ENCODE assay signal across 27 cellular contexts in genomic region chr5:126198509-126198908, GRCh38.
DNase-seq lines count a peak whose midpoint lies in the region; ATAC-seq and TF ChIP-seq lines count a peak whose summit lies in the region.
"Had no signal": no experiment of that assay in that cellular context is flagged by ENCODE, and none has a peak within 500 bp of the region (broad histone marks: within the 10 kb centered on the region; RNA-seq: fewer than 3 reads in every experiment).

No MANE protein-coding gene starts in this region.

- H3K9me3 ChIP-seq in heart left ventricle = no peaks in the 10 kb centered on the region
- H3K9me3 ChIP-seq: ascending aorta had no signal

- no peak overlapping the region for H3K27ac Mint-ChIP-seq in GM23338
- H3K27ac Mint-ChIP-seq: activated B cell treated with CpG ODN at 0.5 μM for 24 hours; activated naive CD8-positive, alpha-beta T cell; dendritic cell treated with granulocyte-macrophage colony-stimulating factor and Interleukin-4, amounts not matched to agents 40 ng/mL and 50 ng/mL, for 4 days; IgD-negative memory B cell had no signal

- DNase-seq in GM23338 (ENCODE audit: low spot score) (no peak), NCI-H146 treated with DMSO at 0.1 percent for 48 hours (lab: John Stamatoyannopoulos, UW; ENCODE audit: unreplicated experiment) (peak; percentile 90), NCI-H69 (lab: John Stamatoyannopoulos, UW) (peak; percentile 99), iPS-NIHi11 (ENCODE audit: low spot score) (peak; percentile 9), NOMO-1 treated with DMSO at 0.1 percent for 48 hours (lab: John Stamatoyannopoulos, UW; ENCODE audit: unreplicated experiment) (no peak), CD1c-positive myeloid dendritic cell (ENCODE audit: extremely low spot score) (no peak), lower leg skin (ENCODE audit: low spot score in 2 of 2) (no peak), heart left ventricle (no peak)
- DNase-seq: activated B cell treated with CpG ODN at 0.5 μM for 24 hours; caudate nucleus; DMS 273 treated with DMSO at 0.1 percent for 48 hours; GDM1; mesendoderm; NCI-H1105 treated with DMSO at 0.1 percent for 48 hours; NCI-H526 treated with DMSO at 0.1 percent for 48 hours; occipital lobe; PC-3; stimulated activated CD4-positive, alpha-beta T cell treated with anti-CD3 and anti-CD28 coated beads, Interleukin-2, amount 100 ng/mL, for 24 hours; T1000; upper lobe of left lung had no signal

- no peak overlapping the region for H3K27ac ChIP-seq in GM23338 (ENCODE audit: low read depth)
- H3K27ac ChIP-seq in heart left ventricle = no peak overlapping the region
- H3K27ac ChIP-seq: ascending aorta, C4-2B, skin epidermis, upper lobe of left lung had no signal

- H3K27me3 ChIP-seq in GM23338 (ENCODE audit: insufficient read depth) (no peaks in the 10 kb centered on the region), heart left ventricle (no peaks in the 10 kb centered on the region)
- H3K27me3 ChIP-seq: ascending aorta, upper lobe of left lung had no signal

- no peak; the same call in 2 of the 3 replicates for ATAC-seq in GM23338
- ATAC-seq in heart left ventricle = no peak
- ATAC-seq: PC-3, Right ventricle myocardium inferior had no signal

- intact Hi-C loops in lower leg skin (cut with DNase I; ENCODE audit: low total_unique reads) (no loop called here), heart left ventricle (cut with DNase I) (no loop called here)

- H3K79me2 ChIP-seq in GM23338 (replicated peaks; ENCODE audit: insufficient read depth) = no peaks in the 10 kb centered on the region

- H3F3A ChIP-seq in GM23338 (replicated peaks; ENCODE audit: low read depth) = no peaks in the 10 kb centered on the region

- WGBS in lower leg skin, 2 donors = 72 to 74% methylated on average over 2 of the region's 2 CpGs
- WGBS in heart left ventricle, 4 donors = 46 to 68% (median 58%) methylated on average over 2 of the region's 2 CpGs

- no peak overlapping the region for H3K4me3 Mint-ChIP-seq in GM23338
- H3K4me3 Mint-ChIP-seq: activated B cell treated with CpG ODN at 0.5 μM for 24 hours; activated naive CD8-positive, alpha-beta T cell; dendritic cell treated with granulocyte-macrophage colony-stimulating factor and Interleukin-4, amounts not matched to agents 40 ng/mL and 50 ng/mL, for 4 days; IgD-negative memory B cell had no signal

- peaks cover 6% of the 10 kb centered on the region for H3K4me1 Mint-ChIP-seq in GM23338
- H3K4me1 Mint-ChIP-seq: activated B cell treated with CpG ODN at 0.5 μM for 24 hours, IgD-negative memory B cell had no signal

- no peaks in the 10 kb centered on the region for H3K36me3 ChIP-seq in GM23338 (ENCODE audit: insufficient read depth)
- H3K36me3 ChIP-seq in heart left ventricle = no peaks in the 10 kb centered on the region
- H3K36me3 ChIP-seq: ascending aorta, upper lobe of left lung had no signal

- H3K9me3 Mint-ChIP-seq in GM23338 = no peaks in the 10 kb centered on the region
- H3K9me3 Mint-ChIP-seq: activated B cell treated with CpG ODN at 0.5 μM for 24 hours, IgD-negative memory B cell had no signal

- peak overlapping the region; percentile 73 for H2AFZ ChIP-seq in GM23338

- no peaks in the 10 kb centered on the region for H4K20me1 ChIP-seq in GM23338 (replicated peaks; ENCODE audit: insufficient read depth)

- TF ChIP-seq POLR2A in lower leg skin (IDR thresholded peaks at IDR 0.05) = no peak
- no peak for TF ChIP-seq POLR2A in heart left ventricle (IDR thresholded peaks at IDR 0.05)

- H3K27me3 Mint-ChIP-seq in GM23338 (ENCODE audit: insufficient read depth, low read depth, poor library complexity) = peaks cover 3% of the 10 kb centered on the region
- H3K27me3 Mint-ChIP-seq: activated B cell treated with CpG ODN at 0.5 μM for 24 hours; activated naive CD8-positive, alpha-beta T cell; dendritic cell treated with granulocyte-macrophage colony-stimulating factor and Interleukin-4, amounts not matched to agents 40 ng/mL and 50 ng/mL, for 4 days; IgD-negative memory B cell had no signal

- H3K4me1 ChIP-seq in GM23338 (ENCODE audit: insufficient read depth) = no peaks in the 10 kb centered on the region
- H3K4me1 ChIP-seq in heart left ventricle = no peaks in the 10 kb centered on the region
- H3K4me1 ChIP-seq: ascending aorta, upper lobe of left lung had no signal

- no peak overlapping the region for H3K4me3 ChIP-seq in GM23338
- no peak overlapping the region for H3K4me3 ChIP-seq in lower leg skin (ENCODE audit: low read depth, poor library complexity, severe bottlenecking)
- H3K4me3 ChIP-seq in heart left ventricle = no peak overlapping the region
- H3K4me3 ChIP-seq: ascending aorta, skin epidermis, upper lobe of left lung had no signal

- no peak overlapping the region for H3K4me2 ChIP-seq in GM23338

- no peaks in the 10 kb centered on the region for H3K9me2 ChIP-seq in GM23338 (ENCODE audit: insufficient read depth)

- TF ChIP-seq CTCF in GM23338 (conservative IDR thresholded peaks at IDR 0.05; ENCODE audit: low read depth in 2 of 2) = no peak
- no peak for TF ChIP-seq CTCF in lower leg skin (IDR thresholded peaks at IDR 0.05)
- TF ChIP-seq CTCF in heart left ventricle (IDR thresholded peaks at IDR 0.05) = no peak

- no peaks in the 10 kb centered on the region for H3K36me3 Mint-ChIP-seq in GM23338 (ENCODE audit: low read depth)
- H3K36me3 Mint-ChIP-seq: activated naive CD8-positive, alpha-beta T cell; IgD-negative memory B cell had no signal

TF ChIP-seq in GM23338, 12 proteins besides CTCF, POLR2A, EP300 and RAD21:
- no peak for TF ChIP-seq ETS1 (IDR thresholded peaks at IDR 0.05)
- no peak for TF ChIP-seq STAT1 (IDR thresholded peaks at IDR 0.05; ENCODE audit: unreplicated experiment)
- no peak for TF ChIP-seq ZNF462 (CRISPR knock-in tag; IDR thresholded peaks at IDR 0.05)

Comparison
In these comparisons a context has a peak if more than half of its experiments do, and no peak if none do; other contexts are left out.
1. DNase-seq: peak in NCI-H146 treated with DMSO at 0.1 percent for 48 hours (single experiment), NCI-H69 (single experiment) and iPS-NIHi11 (single experiment); none in GM23338 (single experiment), NOMO-1 treated with DMSO at 0.1 percent for 48 hours (single experiment), CD1c-positive myeloid dendritic cell (single experiment), lower leg skin (0 of 2) and heart left ventricle (0 of 5).